In the genomic region with DNA sequence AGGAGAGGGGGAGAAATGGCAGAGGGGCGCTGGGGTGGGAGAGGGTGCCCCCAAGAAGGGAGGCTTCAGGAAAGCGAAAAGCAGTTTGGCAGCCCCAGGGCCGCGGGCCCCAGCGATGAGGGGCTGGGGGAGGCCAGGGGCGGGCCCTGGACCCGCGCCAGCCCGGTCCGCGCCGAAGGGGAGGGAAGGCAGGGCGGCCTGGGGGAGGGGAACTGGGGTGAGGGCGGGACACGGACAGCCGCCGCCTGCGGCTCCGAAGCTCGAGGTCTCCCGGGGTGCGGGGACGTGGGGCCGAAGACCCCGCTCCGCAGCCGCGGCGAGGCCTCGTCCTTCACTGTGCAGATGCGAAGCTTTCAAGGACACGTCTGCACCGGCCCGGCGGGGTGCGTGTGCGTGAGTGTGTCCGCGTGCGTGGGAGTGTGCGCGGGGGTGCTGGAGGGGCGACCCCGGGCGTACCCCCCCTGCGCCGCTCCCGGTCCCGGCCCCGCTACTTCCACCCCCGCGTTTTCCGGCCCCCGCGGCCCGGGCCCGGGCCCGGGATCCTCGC, we compare ENCODE assay signal across 1 cellular context.
A peak's percentile ranks its signal among the peaks of the same experiment; 100 is the strongest.
TF ChIP-seq lines count a peak whose summit lies in the region.

No MANE protein-coding gene starts in this region.

TF ChIP-seq in GM12878, 131 proteins besides CTCF, POLR2A, EP300 and RAD21 (continued from another document):
- TF ChIP-seq, protein P1, sequence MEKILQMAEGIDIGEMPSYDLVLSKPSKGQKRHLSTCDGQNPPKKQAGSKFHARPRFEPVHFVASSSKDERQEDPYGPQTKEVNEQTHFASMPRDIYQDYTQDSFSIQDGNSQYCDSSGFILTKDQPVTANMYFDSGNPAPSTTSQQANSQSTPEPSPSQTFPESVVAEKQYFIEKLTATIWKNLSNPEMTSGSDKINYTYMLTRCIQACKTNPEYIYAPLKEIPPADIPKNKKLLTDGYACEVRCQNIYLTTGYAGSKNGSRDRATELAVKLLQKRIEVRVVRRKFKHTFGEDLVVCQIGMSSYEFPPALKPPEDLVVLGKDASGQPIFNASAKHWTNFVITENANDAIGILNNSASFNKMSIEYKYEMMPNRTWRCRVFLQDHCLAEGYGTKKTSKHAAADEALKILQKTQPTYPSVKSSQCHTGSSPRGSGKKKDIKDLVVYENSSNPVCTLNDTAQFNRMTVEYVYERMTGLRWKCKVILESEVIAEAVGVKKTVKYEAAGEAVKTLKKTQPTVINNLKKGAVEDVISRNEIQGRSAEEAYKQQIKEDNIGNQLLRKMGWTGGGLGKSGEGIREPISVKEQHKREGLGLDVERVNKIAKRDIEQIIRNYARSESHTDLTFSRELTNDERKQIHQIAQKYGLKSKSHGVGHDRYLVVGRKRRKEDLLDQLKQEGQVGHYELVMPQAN (conservative IDR thresholded peaks at IDR 0.05), result 0 out of 2 replicates have a peak, but pooled peaks have one; percentile 29
- TF ChIP-seq ZNF384 (IDR thresholded peaks at IDR 0.05; ENCODE audit: borderline replicate concordance, low read depth, low read length), result no peak
- no peak for TF ChIP-seq RAD51 (IDR thresholded peaks at IDR 0.05)
- TF ChIP-seq, protein P2, sequence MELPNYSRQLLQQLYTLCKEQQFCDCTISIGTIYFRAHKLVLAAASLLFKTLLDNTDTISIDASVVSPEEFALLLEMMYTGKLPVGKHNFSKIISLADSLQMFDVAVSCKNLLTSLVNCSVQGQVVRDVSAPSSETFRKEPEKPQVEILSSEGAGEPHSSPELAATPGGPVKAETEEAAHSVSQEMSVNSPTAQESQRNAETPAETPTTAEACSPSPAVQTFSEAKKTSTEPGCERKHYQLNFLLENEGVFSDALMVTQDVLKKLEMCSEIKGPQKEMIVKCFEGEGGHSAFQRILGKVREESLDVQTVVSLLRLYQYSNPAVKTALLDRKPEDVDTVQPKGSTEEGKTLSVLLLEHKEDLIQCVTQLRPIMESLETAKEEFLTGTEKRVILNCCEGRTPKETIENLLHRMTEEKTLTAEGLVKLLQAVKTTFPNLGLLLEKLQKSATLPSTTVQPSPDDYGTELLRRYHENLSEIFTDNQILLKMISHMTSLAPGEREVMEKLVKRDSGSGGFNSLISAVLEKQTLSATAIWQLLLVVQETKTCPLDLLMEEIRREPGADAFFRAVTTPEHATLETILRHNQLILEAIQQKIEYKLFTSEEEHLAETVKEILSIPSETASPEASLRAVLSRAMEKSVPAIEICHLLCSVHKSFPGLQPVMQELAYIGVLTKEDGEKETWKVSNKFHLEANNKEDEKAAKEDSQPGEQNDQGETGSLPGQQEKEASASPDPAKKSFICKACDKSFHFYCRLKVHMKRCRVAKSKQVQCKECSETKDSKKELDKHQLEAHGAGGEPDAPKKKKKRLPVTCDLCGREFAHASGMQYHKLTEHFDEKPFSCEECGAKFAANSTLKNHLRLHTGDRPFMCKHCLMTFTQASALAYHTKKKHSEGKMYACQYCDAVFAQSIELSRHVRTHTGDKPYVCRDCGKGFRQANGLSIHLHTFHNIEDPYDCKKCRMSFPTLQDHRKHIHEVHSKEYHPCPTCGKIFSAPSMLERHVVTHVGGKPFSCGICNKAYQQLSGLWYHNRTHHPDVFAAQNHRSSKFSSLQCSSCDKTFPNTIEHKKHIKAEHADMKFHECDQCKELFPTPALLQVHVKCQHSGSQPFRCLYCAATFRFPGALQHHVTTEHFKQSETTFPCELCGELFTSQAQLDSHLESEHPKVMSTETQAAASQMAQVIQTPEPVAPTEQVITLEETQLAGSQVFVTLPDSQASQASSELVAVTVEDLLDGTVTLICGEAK (IDR thresholded peaks at IDR 0.05; ENCODE audit: borderline replicate concordance), result no peak
- TF ChIP-seq KLF5 (IDR thresholded peaks at IDR 0.05; ENCODE audit: partially characterized antibody), result no peak
- TF ChIP-seq BHLHE40 (IDR thresholded peaks at IDR 0.05; ENCODE audit: borderline replicate concordance in 1 of 2, low read depth in 2 of 2, low read length in 1 of 2), result peak in 1 of 2 experiments; percentile 32; a peak in 1 of 4 replicates
- peak; percentile 49; the same call in 1 of the 2 replicates for TF ChIP-seq GATAD2B (conservative IDR thresholded peaks at IDR 0.05; ENCODE audit: low read depth)
- peak in 1 of 2 experiments; percentile 90; a peak in 1 of 3 replicates for TF ChIP-seq EGR1 (IDR thresholded peaks at IDR 0.05; ENCODE audit: borderline replicate concordance in 1 of 2, low read depth in 2 of 2, low read length in 2 of 2)
- TF ChIP-seq POLR2AphosphoS5 (IDR thresholded peaks at IDR 0.05; ENCODE audit: low read length), result peak; percentile 35; the same call in 1 of the 2 replicates
TF ChIP-seq in GM12878: peak in this region for 11.
